Comparison of ENCODE assay signal across 20 cellular contexts in the genomic region with DNA sequence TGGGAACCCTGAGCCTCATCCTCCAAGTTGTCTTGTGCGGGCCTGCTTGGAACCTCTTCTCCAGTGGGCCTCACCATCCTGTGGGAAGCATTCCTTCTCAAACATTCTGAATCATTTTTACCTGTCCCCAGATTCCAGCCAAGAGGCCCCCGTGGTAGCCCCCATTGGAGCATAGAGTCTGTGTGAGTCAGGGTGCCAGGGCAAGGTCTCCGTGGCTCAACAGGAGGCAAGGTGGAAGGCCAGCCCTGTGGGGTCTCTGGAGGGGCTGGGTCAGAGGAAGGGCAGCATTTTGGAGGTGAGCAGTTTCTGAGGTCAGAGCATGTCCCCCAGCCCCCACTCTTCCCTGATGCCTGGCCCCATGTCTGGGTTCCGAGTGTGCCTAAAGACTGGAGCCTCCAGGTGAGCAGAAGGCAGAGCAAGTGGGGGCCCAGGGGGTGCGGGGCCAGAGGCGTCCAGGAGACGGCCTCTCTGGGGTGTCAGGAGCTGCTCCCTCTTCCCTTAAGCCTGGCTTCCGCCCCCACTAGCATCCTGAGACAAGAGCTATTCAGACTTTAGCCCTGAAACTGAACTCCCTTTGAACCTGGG. TPM values are rescaled to one million over a fixed set of nuclear protein-coding genes. Genes with fewer than 3 reads are reported as not detected.
"Had no signal": no experiment of that assay in that cellular context is flagged by ENCODE, and none has a peak within 500 bp of the region (broad histone marks: within the 10 kb centered on the region; RNA-seq: fewer than 3 reads in every experiment).

No MANE protein-coding gene starts in this region.

- H3K9me3 ChIP-seq: adrenal gland, uterus had no signal

- H3K4me1 ChIP-seq: foreskin keratinocyte had no signal

- ATAC-seq: foreskin keratinocyte; left colon; naive thymus-derived CD8-positive, alpha-beta T cell had no signal

- H3K4me3 Mint-ChIP-seq: activated naive CD4-positive, alpha-beta T cell treated with anti-CD3 and anti-CD28 coated beads, Interleukin-2, amount 10 ng/mL, durations not matched to agents 7 days and 5 days had no signal

- H3K36me3 ChIP-seq: adrenal gland, tibial nerve, uterus had no signal

- H3K27ac Mint-ChIP-seq: activated naive CD4-positive, alpha-beta T cell treated with anti-CD3 and anti-CD28 coated beads, Interleukin-2, amount 10 ng/mL, durations not matched to agents 7 days and 5 days; naive thymus-derived CD8-positive, alpha-beta T cell; progenitor cell of endocrine pancreas had no signal

- DNase-seq: activated CD4-positive, alpha-beta T cell treated with anti-CD3 and anti-CD28 coated beads, Interleukin-2, amount 50 U/mL, for 4 hours; activated CD4-positive, CD25-positive, alpha-beta regulatory T cell treated with anti-CD3 and anti-CD28 coated beads, Interleukin-2, amount 50 U/mL, for 72 hours; activated naive CD4-positive, alpha-beta T cell treated with anti-CD3 and anti-CD28 coated beads, Interleukin-2, amount 10 ng/mL, durations not matched to agents 7 days and 5 days; adrenal gland; central memory CD4-positive, alpha-beta T cell; cortex of kidney; effector CD8-positive, alpha-beta T cell; foreskin keratinocyte; left colon; naive thymus-derived CD8-positive, alpha-beta T cell; right cardiac atrium; stimulated activated CD4-positive, alpha-beta T cell treated with anti-CD3 and anti-CD28 coated beads, Interleukin-15, amount 100 ng/mL, for 24 hours; stimulated activated CD4-positive, alpha-beta T cell treated with anti-CD3 and anti-CD28 coated beads, Interleukin-4, amount 100 ng/mL, for 1 hour; stimulated activated naive CD4-positive, alpha-beta T cell treated with Interleukin-2 at 50 U/mL for 16 hours; substantia nigra; uterus had no signal

- H3K4me3 ChIP-seq: adrenal gland, lung, skin epidermis, tibial nerve, uterus had no signal

- H3K27ac ChIP-seq: adrenal gland, foreskin keratinocyte, skin epidermis, tibial nerve, uterus had no signal

RNA-seq across cellular contexts. Expression of gene CACNA1B, which starts 2.1 kb away (rescaled TPM):
- total RNA-seq: naive thymus-derived CD8-positive, alpha-beta T cell had no signal
